Comparison of ENCODE assay signal across 16 cellular contexts in genomic region chr18:36456622-36457021, GRCh38.
DNase-seq lines count a peak whose midpoint lies in the region; ATAC-seq, FAIRE-seq and TF ChIP-seq lines count a peak whose summit lies in the region.
"Had no signal": no experiment of that assay in that cellular context is flagged by ENCODE, and none has a peak within 500 bp of the region (broad histone marks: within the 10 kb centered on the region; RNA-seq: fewer than 3 reads in every experiment).

No MANE protein-coding gene starts in this region.

- H2AK5ac ChIP-seq in H1 (ENCODE audit: low read depth, low read length): no peak overlapping the region

- no peaks in the 10 kb centered on the region for H3K36me3 ChIP-seq in left ventricle myocardium inferior
- no peaks in the 10 kb centered on the region for H3K36me3 ChIP-seq in H1 (ENCODE audit: control insufficient read depth in 2 of 4, insufficient read depth in 4 of 4, low read length in 3 of 4)
- H3K36me3 ChIP-seq in skeletal muscle tissue (ENCODE audit: control insufficient read depth in 3 of 3, insufficient read depth in 3 of 3, low read length in 3 of 3): no peaks in the 10 kb centered on the region

- H3K79me2 ChIP-seq in H1 (ENCODE audit: control insufficient read depth in 1 of 2, insufficient read depth in 2 of 2, low read length in 2 of 2): no peaks in the 10 kb centered on the region

- no peak overlapping the region; the same call in 1 of the 2 replicates for H2BK5ac ChIP-seq in H1 (ENCODE audit: low read depth, low read length)

- CTCF ChIA-PET in H1 (lab: Charles Lee; ENCODE audit: partially characterized antibody): interaction anchor here (0.8 to 2.7 kb wide), 9 partner anchors 8 to 196 kb away, joined by 3 to 17 read pairs (median 4); no protein-coding TSS in a partner anchor

- H3K56ac ChIP-seq in H1 (replicated peaks; ENCODE audit: insufficient read length, low read depth, low read length): peak overlapping the region; percentile 9

- TF ChIP-seq EP300 in H1 (IDR thresholded peaks at IDR 0.05; ENCODE audit: borderline replicate concordance in 1 of 2, low read depth in 2 of 2, low read length in 2 of 2): no peak

- H3K27me3 ChIP-seq in left ventricle myocardium inferior (ENCODE audit: low read depth) (no peaks in the 10 kb centered on the region), H1 (replicated peaks in 1 of 4; ENCODE audit: control insufficient read depth in 3 of 4, extremely low read depth in 1 of 4, insufficient read depth in 3 of 4, low read length in 3 of 4) (no peaks in the 10 kb centered on the region), right cardiac atrium (ENCODE audit: control insufficient read depth, insufficient read depth) (no peaks in the 10 kb centered on the region), skeletal muscle tissue (ENCODE audit: control insufficient read depth in 3 of 3, insufficient read depth in 3 of 3, low read length in 3 of 3) (no peaks in the 10 kb centered on the region)

- H2BK15ac ChIP-seq in H1 (ENCODE audit: low read length): no peak overlapping the region

- H2BK120ac ChIP-seq in H1 (replicated peaks; ENCODE audit: low read depth, low read length): no peak overlapping the region

- ATAC-seq in left cardiac atrium: no peak
- no peak for ATAC-seq in right cardiac atrium
- no peak for ATAC-seq in HG02852 (IDR thresholded peaks at IDR 0.05; ENCODE audit: unreplicated experiment)
- no peak for ATAC-seq in GM21515 (IDR thresholded peaks at IDR 0.05; ENCODE audit: unreplicated experiment)
- ATAC-seq: HCT116 had no signal

- H3K18ac ChIP-seq in H1 (ENCODE audit: extremely low read depth, low read length): no peak overlapping the region

- H3K27ac ChIP-seq in left ventricle myocardium inferior (replicated peaks): peak overlapping the region; percentile 89
- H3K27ac ChIP-seq in H1 (ENCODE audit: low read depth, low read length): no peak overlapping the region
- H3K27ac ChIP-seq in right cardiac atrium (ENCODE audit: low read length): peak overlapping the region; percentile 76
- H3K27ac ChIP-seq in skeletal muscle tissue (ENCODE audit: low read depth, low read length): peak overlapping the region; percentile 68

- H2BK12ac ChIP-seq in H1 (ENCODE audit: low read depth, low read length): 0 out of 2 replicates have a peak overlapping the region, but pooled peaks have one; percentile 52

- no peak overlapping the region for H2AFZ ChIP-seq in H1 (ENCODE audit: low read length)

- H4K91ac ChIP-seq in H1 (replicated peaks; ENCODE audit: insufficient read length, low read length): no peak overlapping the region

- FAIRE-seq in H1 (lab: Jason Lieb, UNC): no peak
- FAIRE-seq: A204.1, G401.6, H54 had no signal

- H4K5ac ChIP-seq in H1 (ENCODE audit: insufficient read length, low read depth, low read length): no peak overlapping the region

- H3K4me1 ChIP-seq in left ventricle myocardium inferior (peaks cover 95% of the 10 kb centered on the region), H1 (replicated peaks in 1 of 4; ENCODE audit: control insufficient read depth in 3 of 4, insufficient read depth in 4 of 4, low read length in 3 of 4) (peaks cover 2 to 8% (median 7%) of the 10 kb centered on the region in 4 experiments; a peak in 5 of 7 replicates), right cardiac atrium (ENCODE audit: control insufficient read depth, insufficient read depth, low read length) (peaks cover 13% of the 10 kb centered on the region), skeletal muscle tissue (ENCODE audit: control insufficient read depth in 3 of 3, insufficient read depth in 3 of 3, low read length in 3 of 3) (peaks cover 6 to 39% (median 19%) of the 10 kb centered on the region in 3 donors)

- TF ChIP-seq RAD21 in H1 (IDR thresholded peaks at IDR 0.05 in 1 of 2, conservative IDR thresholded peaks at IDR 0.05 in 1 of 2; ENCODE audit: low read depth in 2 of 2, low read length in 2 of 2): no peak

- no peak overlapping the region for H2BK20ac ChIP-seq in H1 (ENCODE audit: low read length)

- H3K23ac ChIP-seq in H1 (ENCODE audit: insufficient read length): no peak overlapping the region

- H3K79me1 ChIP-seq in H1 (ENCODE audit: low read depth, low read length): no peaks in the 10 kb centered on the region; the same call in 1 of the 2 replicates

- H3K9me3 ChIP-seq in left ventricle myocardium inferior (replicated peaks) (no peaks in the 10 kb centered on the region), H1 (ENCODE audit: insufficient read depth in 2 of 2, low read depth in 1 of 2, low read length in 1 of 2) (no peaks in the 10 kb centered on the region), right cardiac atrium (ENCODE audit: control insufficient read depth, low read length) (no peaks in the 10 kb centered on the region), skeletal muscle tissue (ENCODE audit: control insufficient read depth in 3 of 3, low read length in 3 of 3) (no peaks in the 10 kb centered on the region)

- no peak overlapping the region for H3K4ac ChIP-seq in H1 (replicated peaks; ENCODE audit: insufficient read length, low read depth, low read length)

- no peak overlapping the region for H4K8ac ChIP-seq in H1 (ENCODE audit: extremely low read depth, insufficient read depth, low read length)

- DNase-seq in left ventricle myocardium inferior: no peak
- DNase-seq in left cardiac atrium: no peak
- no peak for DNase-seq in H1 (ENCODE audit: low read depth in 1 of 2, low spot score in 2 of 2)
- DNase-seq in right cardiac atrium: no peak
- DNase-seq: C1 segment of cervical spinal cord; Calu3; CD4-positive, alpha-beta T cell; DMS 273 treated with DMSO at 0.1 percent for 48 hours; DMS79 had no signal

- TF ChIP-seq POLR2A in H1 (IDR thresholded peaks at IDR 0.05; ENCODE audit: control extremely low read depth in 1 of 2, low read depth in 2 of 2, low read length in 2 of 2): no peak

- H3K23me2 ChIP-seq in H1 (ENCODE audit: low read depth, low read length): no peaks in the 10 kb centered on the region; the same call in 1 of the 2 replicates

- no peak for TF ChIP-seq CTCF in left ventricle myocardium inferior (IDR thresholded peaks at IDR 0.05; ENCODE audit: borderline replicate concordance)
- no peak for TF ChIP-seq CTCF in H1 (IDR thresholded peaks at IDR 0.05; ENCODE audit: control extremely low read depth in 1 of 3, insufficient read depth in 1 of 3, low read depth in 1 of 3, low read length in 3 of 3)

- H3K9ac ChIP-seq in H1 (replicated peaks in 1 of 4; ENCODE audit: extremely low read depth in 1 of 4, low read depth in 3 of 4, low read length in 3 of 4) (no peak overlapping the region), skeletal muscle tissue (ENCODE audit: low read depth in 1 of 3, low read length in 3 of 3) (peak overlapping the region in 1 of 3 donors; percentile 18)

- 77% methylated on average over 1 of the region's 1 CpG; no CpG with 5 or more reads in 1 of the 2 experiments for WGBS in H1 (ENCODE audit: extremely low coverage in 1 of 2, insufficient coverage in 1 of 2, insufficient read length in 1 of 2, insufficient replicate concordance in 2 of 2, low coverage in 1 of 2, low lambda C conversion rate in 2 of 2, missing lambda C conversion rate in 1 of 2), 2 experiments
- 76% methylated on average over 1 of the region's 1 CpG for WGBS in right cardiac atrium

- no peaks in the 10 kb centered on the region for H4K20me1 ChIP-seq in H1 (replicated peaks in 1 of 2; ENCODE audit: control insufficient read depth in 1 of 2, insufficient read depth in 2 of 2, low read length in 2 of 2)

- intact Hi-C loops in left ventricle myocardium inferior (cut with micrococcal nuclease) (no loop called here), left cardiac atrium (cut with DNase I) (loop anchor here in 1 of 2 donors (10.0 kb wide), 1 partner anchor 82 kb away; no protein-coding TSS in a partner anchor), right cardiac atrium (cut with DNase I) (no loop called here)

- H3K14ac ChIP-seq in H1 (ENCODE audit: insufficient read length): no peak overlapping the region

- POLR2A ChIA-PET in H1 (lab: Charles Lee; ENCODE audit: partially characterized antibody): no interaction called here

- H3K4me2 ChIP-seq in H1 (ENCODE audit: insufficient read depth in 1 of 2, low read depth in 2 of 2, low read length in 2 of 2): no peak overlapping the region

- H3K4me3 ChIP-seq in left ventricle myocardium inferior (peak overlapping the region; percentile 28), H1 (ENCODE audit: extremely low read depth in 1 of 4, insufficient read depth in 2 of 4, low read depth in 3 of 4, low read length in 4 of 4) (no peak overlapping the region), right cardiac atrium (ENCODE audit: low read length) (no peak overlapping the region), skeletal muscle tissue (ENCODE audit: low read length in 3 of 3) (no peak overlapping the region)

TF ChIP-seq in H1, 55 proteins besides CTCF, POLR2A, EP300 and RAD21:
- no peak for TF ChIP-seq GABPA (IDR thresholded peaks at IDR 0.05; ENCODE audit: borderline replicate concordance, insufficient read depth, low read length)
- no peak for TF ChIP-seq BACH1 (IDR thresholded peaks at IDR 0.05; ENCODE audit: low read length)
- TF ChIP-seq SUZ12 (IDR thresholded peaks at IDR 0.05; ENCODE audit: low read length): no peak
- TF ChIP-seq RXRA (IDR thresholded peaks at IDR 0.05; ENCODE audit: insufficient read depth, low read depth, low read length): no peak
- TF ChIP-seq BCL11A (IDR thresholded peaks at IDR 0.05; ENCODE audit: low read depth in 2 of 2, low read length in 2 of 2): no peak
- TF ChIP-seq SP1 (IDR thresholded peaks at IDR 0.05; ENCODE audit: low read depth, low read length): no peak
- no peak for TF ChIP-seq KDM5A (IDR thresholded peaks at IDR 0.05; ENCODE audit: low read length)
- no peak for TF ChIP-seq CHD1 (IDR thresholded peaks at IDR 0.05; ENCODE audit: low read depth, low read length)
- TF ChIP-seq NANOG (IDR thresholded peaks at IDR 0.05; ENCODE audit: insufficient read depth, low read depth, low read length, poor library complexity, severe bottlenecking): no peak
- no peak for TF ChIP-seq GTF2F1 (IDR thresholded peaks at IDR 0.05; ENCODE audit: borderline replicate concordance, low read depth, low read length)
- TF ChIP-seq POLR2AphosphoS5 (IDR thresholded peaks at IDR 0.05; ENCODE audit: low read depth, low read length): no peak
- no peak for TF ChIP-seq MAFK (IDR thresholded peaks at IDR 0.05; ENCODE audit: low read depth, low read length)
- TF ChIP-seq JUN (IDR thresholded peaks at IDR 0.05; ENCODE audit: low read depth, low read length): no peak
- TF ChIP-seq SP4 (IDR thresholded peaks at IDR 0.05; ENCODE audit: low read length): no peak
- no peak for TF ChIP-seq TAF7 (optimal IDR thresholded peaks at IDR 0.05; ENCODE audit: borderline replicate concordance, low read depth, low read length)
- no peak for TF ChIP-seq PHF8 (conservative IDR thresholded peaks at IDR 0.05; ENCODE audit: low read depth, low read length)
- no peak for TF ChIP-seq SP2 (IDR thresholded peaks at IDR 0.05; ENCODE audit: low read length)
